In the genomic region with DNA sequence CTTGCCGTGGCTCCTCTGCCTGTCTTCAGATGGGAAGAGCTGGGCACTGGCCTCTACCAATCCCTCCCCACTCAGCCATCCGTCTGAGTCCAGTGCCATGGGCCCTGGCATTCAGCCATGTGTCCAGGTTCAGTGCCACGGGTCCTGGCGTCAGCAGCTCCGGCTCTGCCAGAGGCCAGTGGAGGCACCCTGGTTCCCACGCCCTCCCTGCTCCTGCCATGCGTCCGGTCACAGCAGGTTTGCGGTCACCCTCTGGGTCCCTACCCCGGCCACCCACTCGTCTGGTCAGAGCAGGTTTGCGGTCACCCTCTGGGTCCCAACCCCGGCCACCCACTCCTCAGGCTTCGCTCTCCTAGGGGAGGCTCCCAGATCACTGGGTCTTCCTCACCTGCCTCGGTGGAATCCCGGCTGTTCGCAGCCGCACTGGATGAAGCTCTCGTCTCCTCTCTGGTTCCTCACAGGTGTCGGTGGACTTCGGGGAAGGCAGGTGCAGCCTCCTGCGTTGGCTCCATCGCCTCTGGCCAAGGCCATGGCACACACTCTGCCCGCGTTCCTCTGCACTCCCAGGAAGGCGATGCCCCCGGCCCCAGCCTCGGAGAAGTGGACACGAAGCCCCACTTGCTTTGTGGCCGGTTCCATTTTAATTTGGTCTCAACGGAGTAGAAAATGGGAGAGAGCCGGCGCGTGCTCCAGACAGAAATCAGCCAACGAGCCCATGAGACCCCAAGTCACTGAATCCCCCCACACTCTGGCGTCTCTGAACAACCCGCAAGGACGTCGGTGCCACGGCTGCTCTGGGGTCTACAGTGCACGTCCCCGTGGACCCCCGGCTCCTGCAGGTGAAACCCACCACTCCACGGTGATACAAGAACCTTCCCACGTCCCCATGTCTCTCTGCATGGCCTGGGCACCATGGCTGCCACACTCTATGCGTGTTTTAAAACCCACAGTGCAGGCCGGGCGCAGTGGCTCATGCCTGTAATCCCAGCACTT, we compare ENCODE assay signal across 20 cellular contexts. TPM values are rescaled to one million over a fixed set of nuclear protein-coding genes. Genes with fewer than 3 reads are reported as not detected.
DNase-seq lines count a peak whose midpoint lies in the region; ATAC-seq, FAIRE-seq and TF ChIP-seq lines count a peak whose summit lies in the region.
"Had no signal": no experiment of that assay in that cellular context is flagged by ENCODE, and none has a peak within 500 bp of the region (broad histone marks: within the 10 kb centered on the region; RNA-seq: fewer than 3 reads in every experiment).

No MANE protein-coding gene starts in this region.

- H3K36me3 Mint-ChIP-seq in activated naive CD8-positive, alpha-beta T cell: peaks cover 2% of the 10 kb centered on the region
- no peaks in the 10 kb centered on the region for H3K36me3 Mint-ChIP-seq in activated naive CD8-positive, alpha-beta T cell treated with anti-CD3 and anti-CD28 coated beads, Interleukin-2, amount 50 U/mL, for 24 hours (ENCODE audit: low read depth)
- H3K36me3 Mint-ChIP-seq in naive thymus-derived CD4-positive, alpha-beta T cell: peaks cover 0 to 6% (median 5%) of the 10 kb centered on the region in 5 donors

- no peak for DNase-seq in activated naive CD8-positive, alpha-beta T cell treated with anti-CD3 and anti-CD28 coated beads, Interleukin-2, amount 50 U/mL, for 24 hours
- DNase-seq in K562 (ENCODE audit: extremely low read depth in 1 of 4, low spot score in 3 of 4) (no peak), thyroid gland (peak; percentile 17 to 34), cortex of kidney (lab: John Stamatoyannopoulos, UW) (no peak)
- DNase-seq in naive thymus-derived CD4-positive, alpha-beta T cell: no peak
- no peak for DNase-seq in activated CD4-positive, CD25-positive, alpha-beta regulatory T cell treated with anti-CD3 and anti-CD28 coated beads, Interleukin-2, amount 50 U/mL, for 72 hours
- DNase-seq: Calu3, H9, IMR-90, Kasumi-1, MM.1S, NCI-H1105, NCI-H187, NCI-H446, NCI-H69, PC-3 had no signal

- H3K9me3 ChIP-seq in K562 (replicated peaks; ENCODE audit: control insufficient read depth, insufficient read depth, low read depth, low read length) (peaks cover 2% of the 10 kb centered on the region; the same call in 1 of the 2 replicates), thyroid gland (no peaks in the 10 kb centered on the region)
- no peaks in the 10 kb centered on the region for H3K9me3 ChIP-seq in naive thymus-derived CD4-positive, alpha-beta T cell (ENCODE audit: control insufficient read depth in 2 of 3, low read length in 3 of 3)
- H3K9me3 ChIP-seq: SJSA1 had no signal

- H3K4me3 ChIP-seq in K562 (no peak overlapping the region), thyroid gland (replicated peaks in 1 of 3) (no peak overlapping the region)
- H3K4me3 ChIP-seq in naive thymus-derived CD4-positive, alpha-beta T cell (ENCODE audit: low read length): no peak overlapping the region
- H3K4me3 ChIP-seq: SJSA1 had no signal

- CTCF ChIA-PET in K562 (lab: Yijun Ruan, JAX; ENCODE audit: low intra/inter-chr PET ratio): no interaction called here
- CTCF ChIA-PET in naive thymus-derived CD4-positive, alpha-beta T cell (lab: Charles Lee): no interaction called here

- no peak for ATAC-seq in activated naive CD8-positive, alpha-beta T cell treated with anti-CD3 and anti-CD28 coated beads, Interleukin-2, amount 50 U/mL, for 24 hours
- ATAC-seq in K562: no peak
- no peak for ATAC-seq in naive thymus-derived CD4-positive, alpha-beta T cell
- ATAC-seq in HG03457 (IDR thresholded peaks at IDR 0.05; ENCODE audit: unreplicated experiment): no peak
- ATAC-seq: PC-3 had no signal

- H3K27me3 ChIP-seq in K562 (ENCODE audit: control insufficient read depth in 2 of 2, insufficient read depth in 2 of 2, low read length in 2 of 2): peaks cover 7 to 50% of the 10 kb centered on the region in 2 experiments; a peak in 4 of 5 replicates
- H3K27me3 ChIP-seq in naive thymus-derived CD4-positive, alpha-beta T cell (ENCODE audit: control insufficient read depth in 2 of 2, insufficient read depth in 2 of 2, low read length in 2 of 2): no peaks in the 10 kb centered on the region
- H3K27me3 ChIP-seq in thyroid gland: no peaks in the 10 kb centered on the region
- H3K27me3 ChIP-seq: SJSA1 had no signal

- H3K9me3 Mint-ChIP-seq in activated naive CD8-positive, alpha-beta T cell (ENCODE audit: low read depth): no peaks in the 10 kb centered on the region
- H3K9me3 Mint-ChIP-seq in activated naive CD8-positive, alpha-beta T cell treated with anti-CD3 and anti-CD28 coated beads, Interleukin-2, amount 50 U/mL, for 24 hours: no peaks in the 10 kb centered on the region
- H3K9me3 Mint-ChIP-seq in naive thymus-derived CD4-positive, alpha-beta T cell: peaks cover 0 to 8% (median 0%) of the 10 kb centered on the region in 11 donors

- no peak overlapping the region for H3K4me2 ChIP-seq in K562 (ENCODE audit: insufficient read depth, low read length)

- WGBS in K562 (ENCODE audit: insufficient coverage, low coverage, missing lambda C conversion rate): 36% methylated on average over 44 of the region's 48 CpGs
- WGBS in thyroid gland, 2 donors: 89% methylated on average over 32 to 44 of the region's 48 CpGs

- POLR2A ChIA-PET in K562 (lab: Yijun Ruan, JAX): no interaction called here
- POLR2A ChIA-PET in naive thymus-derived CD4-positive, alpha-beta T cell (lab: Charles Lee): interaction anchor here (0.7 to 1.4 kb wide), 3 partner anchors 9 to 46 kb away, joined by 3 to 4 read pairs (median 4); no protein-coding TSS in a partner anchor

- H3K27me3 Mint-ChIP-seq in activated naive CD8-positive, alpha-beta T cell: no peaks in the 10 kb centered on the region
- no peaks in the 10 kb centered on the region for H3K27me3 Mint-ChIP-seq in activated naive CD8-positive, alpha-beta T cell treated with anti-CD3 and anti-CD28 coated beads, Interleukin-2, amount 50 U/mL, for 24 hours
- peaks cover 0 to 3% (median 0%) of the 10 kb centered on the region in 5 donors for H3K27me3 Mint-ChIP-seq in naive thymus-derived CD4-positive, alpha-beta T cell

- H3K27ac ChIP-seq in K562 (ENCODE audit: extremely low read depth, low read depth, low read length) (no peak overlapping the region), thyroid gland (no peak overlapping the region)
- peak overlapping the region; percentile 37 for H3K27ac ChIP-seq in naive thymus-derived CD4-positive, alpha-beta T cell (ENCODE audit: low read depth, low read length)
- H3K27ac ChIP-seq: RWPE1, SJSA1 had no signal

- TF ChIP-seq POLR2A in K562 (conservative IDR thresholded peaks at IDR 0.05) (no peak), thyroid gland (IDR thresholded peaks at IDR 0.05) (no peak)

- H3K9ac ChIP-seq in K562 (ENCODE audit: insufficient read depth in 1 of 2, low read depth in 2 of 2, low read length in 2 of 2): no peak overlapping the region

- no peak for TF ChIP-seq RAD21 in K562 (CRISPR knock-in tag; conservative IDR thresholded peaks at IDR 0.05 in 1 of 2, IDR thresholded peaks at IDR 0.05 in 1 of 2)

- FAIRE-seq in K562 (lab: Jason Lieb, UNC): no peak

- H3K4me1 ChIP-seq in K562 (replicated peaks in 1 of 2; ENCODE audit: control insufficient read depth in 2 of 2, insufficient read depth in 2 of 2, low read length in 2 of 2) (peaks cover 0 to 42% of the 10 kb centered on the region in 2 experiments; a peak in 3 of 5 replicates), thyroid gland (no peaks in the 10 kb centered on the region)
- H3K4me1 ChIP-seq in naive thymus-derived CD4-positive, alpha-beta T cell (ENCODE audit: control insufficient read depth in 2 of 2, insufficient read depth in 2 of 2, low read length in 2 of 2): peaks cover 27 to 61% of the 10 kb centered on the region in 2 donors
- H3K4me1 ChIP-seq: SJSA1 had no signal

- no peak overlapping the region for H3K4me3 Mint-ChIP-seq in activated naive CD8-positive, alpha-beta T cell
- no peak overlapping the region for H3K4me3 Mint-ChIP-seq in activated naive CD8-positive, alpha-beta T cell treated with anti-CD3 and anti-CD28 coated beads, Interleukin-2, amount 50 U/mL, for 24 hours
- H3K4me3 Mint-ChIP-seq in naive thymus-derived CD4-positive, alpha-beta T cell: peak overlapping the region in 2 of 10 donors; percentile 25 to 59
- H3K4me3 Mint-ChIP-seq: H9 had no signal

- peaks cover 55% of the 10 kb centered on the region for H3K4me1 Mint-ChIP-seq in activated naive CD8-positive, alpha-beta T cell (ENCODE audit: low read depth)
- H3K4me1 Mint-ChIP-seq in activated naive CD8-positive, alpha-beta T cell treated with anti-CD3 and anti-CD28 coated beads, Interleukin-2, amount 50 U/mL, for 24 hours: peaks cover 57% of the 10 kb centered on the region
- peaks cover 30 to 83% (median 66%) of the 10 kb centered on the region in 7 donors for H3K4me1 Mint-ChIP-seq in naive thymus-derived CD4-positive, alpha-beta T cell

- BruUV-seq in K562 (replicated peaks; lab: Mats Ljungman, UMichigan): no TSS peak

- in situ Hi-C loops in K562 (cut with MboI): no loop called here

- TF ChIP-seq CTCF in K562 (IDR thresholded peaks at IDR 0.05 in 2 of 3, conservative IDR thresholded peaks at IDR 0.05 in 1 of 3; ENCODE audit: insufficient read depth in 2 of 3, low read depth in 1 of 3, low read length in 3 of 3) (no peak), thyroid gland (IDR thresholded peaks at IDR 0.05) (no peak)

- no peak for TF ChIP-seq EP300 in K562 (IDR thresholded peaks at IDR 0.05; ENCODE audit: low read length)

- no peaks in the 10 kb centered on the region for H3K36me3 ChIP-seq in K562 (ENCODE audit: control insufficient read depth, insufficient read depth, low read length)
- no peaks in the 10 kb centered on the region for H3K36me3 ChIP-seq in naive thymus-derived CD4-positive, alpha-beta T cell (ENCODE audit: control insufficient read depth in 2 of 3, insufficient read depth in 3 of 3, low read length in 3 of 3)
- no peaks in the 10 kb centered on the region for H3K36me3 ChIP-seq in thyroid gland
- H3K36me3 ChIP-seq: SJSA1 had no signal

- no peaks in the 10 kb centered on the region for H3K9me1 ChIP-seq in K562 (ENCODE audit: control insufficient read depth, insufficient read depth, low read length)

- H3K27ac Mint-ChIP-seq in activated naive CD8-positive, alpha-beta T cell: peak overlapping the region; percentile 61
- no peak overlapping the region for H3K27ac Mint-ChIP-seq in activated naive CD8-positive, alpha-beta T cell treated with anti-CD3 and anti-CD28 coated beads, Interleukin-2, amount 50 U/mL, for 24 hours
- peak overlapping the region in 8 of 9 donors; percentile 21 to 100 (median 56) for H3K27ac Mint-ChIP-seq in naive thymus-derived CD4-positive, alpha-beta T cell
- H3K27ac Mint-ChIP-seq: H9 had no signal

- no peak overlapping the region for H2AFZ ChIP-seq in K562 (ENCODE audit: low read depth, low read length)

- intact Hi-C loops in K562 (cut with micrococcal nuclease): no loop called here
- intact Hi-C loops in naive thymus-derived CD4-positive, alpha-beta T cell (cut with micrococcal nuclease): no loop called here
- intact Hi-C loops in thyroid gland (cut with DNase I): no loop called here

- no peaks in the 10 kb centered on the region for H4K20me1 ChIP-seq in K562 (replicated peaks; ENCODE audit: control insufficient read depth, insufficient read depth, low read length)

- no peaks in the 10 kb centered on the region for H3K79me2 ChIP-seq in K562 (ENCODE audit: control insufficient read depth, insufficient read depth, low read length)

RNA-seq across cellular contexts. Expression of a gene that starts 47.8 kb away (rescaled TPM):
- total RNA-seq in K562 (2011; cell fraction: chromatin; rRNA removed; ENCODE audit: low replicate concordance): 25.5 and 41.9 TPM in 2 replicates
- total RNA-seq in K562 (2011; cell fraction: nucleolus; rRNA removed): 25.0 and 40.7 TPM in 2 replicates
- total RNA-seq in K562 (2011; cell fraction: nucleoplasm; rRNA removed): 23.3 and 28.3 TPM in 2 replicates
- 21.7 and 24.6 TPM in 2 replicates for total RNA-seq in K562 (2014; rRNA removed)
- 1.1 and 1.3 TPM in 2 replicates for total RNA-seq in K562 (2014; rRNA removed; fragmentation: Illumina TruSeq; extraction: Trizol)
- 7.3 and 12.9 TPM in 2 replicates for total RNA-seq in K562 (2015; rRNA removed; fragmentation: Illumina TruSeq; extraction: Trizol)
- 112 and 129 TPM in 2 replicates for total RNA-seq in K562 (2021)
- 1.9 and 4.3 TPM in 2 replicates for polyA plus RNA-seq in K562 (2011; rRNA removed)
- 3.7 and 13.3 TPM in 2 replicates for polyA plus RNA-seq in K562 (2011; cell fraction: cytosol; rRNA removed)
- polyA plus RNA-seq in K562 (2011; cell fraction: nucleus; rRNA removed): 16.7 and 51.7 TPM in 2 replicates
- 41.9 and 54.8 TPM in 2 replicates for polyA plus RNA-seq in K562 (2012)
- 29.3 and 35.8 TPM in 2 replicates for polyA plus RNA-seq in K562 (2014; fragmentation: Illumina TruSeq; extraction: Trizol)
- polyA plus RNA-seq in K562 (2014; fragmentation: Nextera tagmentation; extraction: Ambion mirVana): under 1 TPM; 0.24 to 0.29 TPM
- polyA plus RNA-seq in K562 (2014; rRNA removed): 27.4 and 32.3 TPM in 2 replicates
- polyA minus RNA-seq in K562 (2011; rRNA and poly(A)+ RNA removed): 0.81 and 1.8 TPM in 2 replicates
- 21.0 and 29.9 TPM in 2 replicates for polyA minus RNA-seq in K562 (2011; cell fraction: cytosol; rRNA and poly(A)+ RNA removed)
- polyA minus RNA-seq in K562 (2011; cell fraction: nucleus; rRNA and poly(A)+ RNA removed): 9.0 and 9.3 TPM in 2 replicates
- total RNA-seq in naive thymus-derived CD4-positive, alpha-beta T cell: 100 to 1,000 TPM in 2 of 5 experiments, 10 to 100 TPM in 3; 56.3 to 105 (median 93.0) TPM
- polyA plus RNA-seq in naive thymus-derived CD4-positive, alpha-beta T cell: under 1 TPM; 0.77 to 0.92 TPM
- 10 to 100 TPM in 2 of 4 donors, 1 to 10 TPM in 2; 9.2 to 19.7 (median 12.0) TPM for total RNA-seq in thyroid gland

Comparison
In these comparisons a context has a peak if more than half of its experiments do, and no peak if none do; other contexts are left out.
1. DNase-seq: peak in thyroid gland (2 of 2); none in activated naive CD8-positive, alpha-beta T cell treated with anti-CD3 and anti-CD28 coated beads, Interleukin-2, amount 50 U/mL, for 24 hours (single experiment), K562 (0 of 4), naive thymus-derived CD4-positive, alpha-beta T cell (0 of 9), activated CD4-positive, CD25-positive, alpha-beta regulatory T cell treated with anti-CD3 and anti-CD28 coated beads, Interleukin-2, amount 50 U/mL, for 72 hours (single experiment) and cortex of kidney (single experiment).